In genomic region chr3:13868844-13869724, GRCh38 we compare ENCODE assay signal across 20 cellular contexts. TPM values are rescaled to one million over a fixed set of nuclear protein-coding genes. Genes with fewer than 3 reads are reported as not detected.
A peak's percentile ranks its signal among the peaks of the same experiment; 100 is the strongest.
DNase-seq lines count a peak whose midpoint lies in the region; ATAC-seq and TF ChIP-seq lines count a peak whose summit lies in the region.
"Had no signal": no experiment of that assay in that cellular context is flagged by ENCODE, and none has a peak within 500 bp of the region (broad histone marks: within the 10 kb centered on the region; RNA-seq: fewer than 3 reads in every experiment).

No MANE protein-coding gene starts in this region.

- H3K27ac ChIP-seq in CD4-positive, alpha-beta T cell (ENCODE audit: low read depth, low read length) = peak overlapping the region; percentile 11
- H3K27ac ChIP-seq in HEK293 (ENCODE audit: extremely low read depth, low read depth, low read length) (no peak overlapping the region), sigmoid colon (no peak overlapping the region)
- H3K27ac ChIP-seq in effector memory CD4-positive, alpha-beta T cell (ENCODE audit: insufficient read depth, low read length, poor library complexity, severe bottlenecking) = peak overlapping the region; percentile 45

- H3K36me3 ChIP-seq in HEK293 (ENCODE audit: control insufficient read depth in 2 of 2, insufficient read depth in 1 of 2, low read length in 2 of 2) (no peaks in the 10 kb centered on the region), sigmoid colon (no peaks in the 10 kb centered on the region)
- peaks cover 14% of the 10 kb centered on the region for H3K36me3 ChIP-seq in effector memory CD4-positive, alpha-beta T cell (ENCODE audit: control insufficient read depth, insufficient read depth, low read length)

- no peaks in the 10 kb centered on the region for H3K27me3 ChIP-seq in CD4-positive, alpha-beta T cell (ENCODE audit: control insufficient read depth, insufficient read depth, low read length)
- H3K27me3 ChIP-seq in effector memory CD4-positive, alpha-beta T cell (replicated peaks; ENCODE audit: control insufficient read depth, insufficient read depth, low read length, poor library complexity, severe bottlenecking) = no peaks in the 10 kb centered on the region
- peaks cover 0 to 10% (median 0%) of the 10 kb centered on the region in 3 donors for H3K27me3 ChIP-seq in sigmoid colon

- peaks cover 15% of the 10 kb centered on the region for H3K27me3 Mint-ChIP-seq in activated CD8-positive, alpha-beta T cell treated with anti-CD3 and anti-CD28 coated beads, Interleukin-2, amount 10 ng/mL, durations not matched to agents 7 days and 5 days (ENCODE audit: low read depth)
- no peaks in the 10 kb centered on the region for H3K27me3 Mint-ChIP-seq in activated CD8-positive, alpha-beta T cell treated with anti-CD3 and anti-CD28 coated beads for 36 hours
- H3K27me3 Mint-ChIP-seq in CD4-positive, alpha-beta T cell = no peaks in the 10 kb centered on the region

- WGBS in sigmoid colon, 2 donors = 61 to 86% methylated on average over 2 of the region's 2 CpGs

- no peaks in the 10 kb centered on the region for H3K9me3 ChIP-seq in CD4-positive, alpha-beta T cell (ENCODE audit: control insufficient read depth, low read length)
- H3K9me3 ChIP-seq in HEK293 (ENCODE audit: control insufficient read depth, insufficient read depth, low read depth, low read length) = no peaks in the 10 kb centered on the region
- H3K9me3 ChIP-seq in effector memory CD4-positive, alpha-beta T cell (ENCODE audit: control insufficient read depth, low read length) = no peaks in the 10 kb centered on the region
- H3K9me3 ChIP-seq in sigmoid colon = peaks cover 0 to 11% (median 0%) of the 10 kb centered on the region in 4 donors

- no peak overlapping the region for H3K4me3 Mint-ChIP-seq in activated CD8-positive, alpha-beta T cell treated with anti-CD3 and anti-CD28 coated beads, Interleukin-2, amount 10 ng/mL, durations not matched to agents 7 days and 5 days
- no peak overlapping the region for H3K4me3 Mint-ChIP-seq in activated CD8-positive, alpha-beta T cell treated with anti-CD3 and anti-CD28 coated beads for 36 hours
- H3K4me3 Mint-ChIP-seq in CD4-positive, alpha-beta T cell = peak overlapping the region; percentile 17

- CTCF ChIA-PET in activated CD8-positive, alpha-beta T cell treated with anti-CD3 and anti-CD28 coated beads, Interleukin-2, amount 10 ng/mL, durations not matched to agents 7 days and 5 days (lab: Charles Lee) = no interaction called here
- CTCF ChIA-PET in activated CD8-positive, alpha-beta T cell treated with anti-CD3 and anti-CD28 coated beads for 36 hours (lab: Charles Lee) = interaction anchor here (1.1 to 3.6 kb wide), 2 partner anchors 11 kb away, joined by 3 to 23 read pairs; partner anchors contain the start of gene WNT7A
- CTCF ChIA-PET in CD4-positive, alpha-beta T cell (lab: Charles Lee) = no interaction called here
- CTCF ChIA-PET in HEK293 (lab: Yijun Ruan, JAX) = interaction anchor here (2.5 kb wide), 1 partner anchor 11 kb away, joined by 11 read pairs; the partner anchor contains the start of gene WNT7A

- intact Hi-C loops in activated CD8-positive, alpha-beta T cell treated with anti-CD3 and anti-CD28 coated beads for 36 hours (cut with micrococcal nuclease) = no loop called here
- intact Hi-C loops in CD4-positive, alpha-beta T cell (cut with DNase I, micrococcal nuclease) = no loop called here
- intact Hi-C loops in sigmoid colon (cut with DNase I) = no loop called here

- no peak for ATAC-seq in activated CD8-positive, alpha-beta T cell treated with anti-CD3 and anti-CD28 coated beads, Interleukin-2, amount 10 ng/mL, durations not matched to agents 7 days and 5 days
- ATAC-seq in activated CD8-positive, alpha-beta T cell treated with anti-CD3 and anti-CD28 coated beads for 36 hours = no peak
- ATAC-seq in CD4-positive, alpha-beta T cell (ENCODE audit: poor library complexity) = no peak
- ATAC-seq: GM12878, Right ventricle myocardium inferior had no signal

- no peak for TF ChIP-seq CTCF in activated CD8-positive, alpha-beta T cell treated with anti-CD3 and anti-CD28 coated beads for 36 hours (IDR thresholded peaks at IDR 0.05)
- peak; percentile 20 for TF ChIP-seq CTCF in CD4-positive, alpha-beta T cell (IDR thresholded peaks at IDR 0.05)
- TF ChIP-seq CTCF in HEK293 (tag by site-specific recombination; IDR thresholded peaks at IDR 0.05) (no peak), sigmoid colon (IDR thresholded peaks at IDR 0.05) (no peak)

- no peaks in the 10 kb centered on the region for H3K9me3 Mint-ChIP-seq in activated CD8-positive, alpha-beta T cell treated with anti-CD3 and anti-CD28 coated beads, Interleukin-2, amount 10 ng/mL, durations not matched to agents 7 days and 5 days (ENCODE audit: insufficient read depth)
- no peaks in the 10 kb centered on the region for H3K9me3 Mint-ChIP-seq in activated CD8-positive, alpha-beta T cell treated with anti-CD3 and anti-CD28 coated beads for 36 hours
- peaks cover 5% of the 10 kb centered on the region for H3K9me3 Mint-ChIP-seq in CD4-positive, alpha-beta T cell

- H3K36me3 Mint-ChIP-seq in activated CD8-positive, alpha-beta T cell treated with anti-CD3 and anti-CD28 coated beads, Interleukin-2, amount 10 ng/mL, durations not matched to agents 7 days and 5 days (ENCODE audit: low read depth) = peaks cover 2% of the 10 kb centered on the region
- peaks cover 1% of the 10 kb centered on the region for H3K36me3 Mint-ChIP-seq in activated CD8-positive, alpha-beta T cell treated with anti-CD3 and anti-CD28 coated beads for 36 hours (ENCODE audit: low read depth)
- peaks cover 63% of the 10 kb centered on the region for H3K36me3 Mint-ChIP-seq in CD4-positive, alpha-beta T cell (ENCODE audit: low read depth)

- TF ChIP-seq POLR2A in sigmoid colon (IDR thresholded peaks at IDR 0.05) = no peak

- peaks cover 34% of the 10 kb centered on the region for H3K4me1 Mint-ChIP-seq in activated CD8-positive, alpha-beta T cell treated with anti-CD3 and anti-CD28 coated beads, Interleukin-2, amount 10 ng/mL, durations not matched to agents 7 days and 5 days (ENCODE audit: low read depth)
- peaks cover 35% of the 10 kb centered on the region for H3K4me1 Mint-ChIP-seq in activated CD8-positive, alpha-beta T cell treated with anti-CD3 and anti-CD28 coated beads for 36 hours (ENCODE audit: low read depth)
- peaks cover 61% of the 10 kb centered on the region for H3K4me1 Mint-ChIP-seq in CD4-positive, alpha-beta T cell (ENCODE audit: low read depth)

- DNase-seq in activated CD8-positive, alpha-beta T cell treated with anti-CD3 and anti-CD28 coated beads, Interleukin-2, amount 10 ng/mL, durations not matched to agents 7 days and 5 days = no peak
- DNase-seq in activated CD8-positive, alpha-beta T cell treated with anti-CD3 and anti-CD28 coated beads for 36 hours = no peak
- DNase-seq in CD4-positive, alpha-beta T cell = no peak
- no peak for DNase-seq in effector memory CD4-positive, alpha-beta T cell
- no peak for DNase-seq in effector CD4-positive, alpha-beta T cell
- no peak for DNase-seq in sigmoid colon
- DNase-seq: C1 segment of cervical spinal cord, DMS153, GF-D8, H7, KBM-7, NCI-H1105, NCI-H2081, NCI-H2171 treated with DMSO at 0.1 percent for 48 hours, NCI-H446, NCI-H69 had no signal

- no peak for TF ChIP-seq EP300 in sigmoid colon (IDR thresholded peaks at IDR 0.05)

- H3K4me3 ChIP-seq in HEK293 (ENCODE audit: low read depth, low read length) (no peak overlapping the region), sigmoid colon (no peak overlapping the region)
- no peak overlapping the region for H3K4me3 ChIP-seq in effector memory CD4-positive, alpha-beta T cell (ENCODE audit: insufficient read depth, low read depth, low read length, poor library complexity, severe bottlenecking)
- H3K4me3 ChIP-seq: GM12878 had no signal

- H3K4me1 ChIP-seq in HEK293 (ENCODE audit: control insufficient read depth, insufficient read depth, low read length) = no peaks in the 10 kb centered on the region
- peaks cover 52% of the 10 kb centered on the region for H3K4me1 ChIP-seq in effector memory CD4-positive, alpha-beta T cell (ENCODE audit: control insufficient read depth, insufficient read depth, low read length, poor library complexity, severe bottlenecking)
- no peaks in the 10 kb centered on the region for H3K4me1 ChIP-seq in sigmoid colon

- POLR2A ChIA-PET in activated CD8-positive, alpha-beta T cell treated with anti-CD3 and anti-CD28 coated beads, Interleukin-2, amount 10 ng/mL, durations not matched to agents 7 days and 5 days (lab: Charles Lee) = no interaction called here
- POLR2A ChIA-PET in activated CD8-positive, alpha-beta T cell treated with anti-CD3 and anti-CD28 coated beads for 36 hours (lab: Charles Lee) = no interaction called here
- POLR2A ChIA-PET in CD4-positive, alpha-beta T cell (lab: Charles Lee) = interaction anchor here (1.4 to 4.1 kb wide), 3 partner anchors 10 to 22 kb away, joined by 5 to 59 read pairs (median 5); partner anchors contain the start of gene WNT7A
- POLR2A ChIA-PET in HEK293 (lab: Yijun Ruan, JAX) = no interaction called here

- peak overlapping the region; percentile 31 for H3K27ac Mint-ChIP-seq in activated CD8-positive, alpha-beta T cell treated with anti-CD3 and anti-CD28 coated beads, Interleukin-2, amount 10 ng/mL, durations not matched to agents 7 days and 5 days
- H3K27ac Mint-ChIP-seq in activated CD8-positive, alpha-beta T cell treated with anti-CD3 and anti-CD28 coated beads for 36 hours = no peak overlapping the region
- peak overlapping the region; percentile 94 for H3K27ac Mint-ChIP-seq in CD4-positive, alpha-beta T cell

TF ChIP-seq in HEK293, 187 proteins besides CTCF, POLR2A, EP300 and RAD21 (continues in another document):
- TF ChIP-seq ZNF423 (tag by site-specific recombination; IDR thresholded peaks at IDR 0.05) (no peak), ZBTB17 (tag by site-specific recombination; IDR thresholded peaks at IDR 0.05) (no peak), SALL2 (tag by site-specific recombination; IDR thresholded peaks at IDR 0.05; ENCODE audit: borderline replicate concordance) (no peak), ZNF544 (tag by site-specific recombination; IDR thresholded peaks at IDR 0.05) (0 out of 2 replicates have a peak, but pooled peaks have one; percentile 32), ZFHX2 (tag by site-specific recombination; conservative IDR thresholded peaks at IDR 0.05) (0 out of 2 replicates have a peak, but pooled peaks have one; percentile 2), ZNF596 (tag by site-specific recombination; IDR thresholded peaks at IDR 0.05) (peak; percentile 89), ZNF202 (tag by site-specific recombination; IDR thresholded peaks at IDR 0.05; ENCODE audit: borderline replicate concordance) (no peak), ZNF366 (tag by site-specific recombination; conservative IDR thresholded peaks at IDR 0.05) (peak; percentile 91), PRDM1 (tag by site-specific recombination; IDR thresholded peaks at IDR 0.05) (peak; percentile 99)

RNA-seq across cellular contexts. Expression of gene WNT7A, which starts 10.8 kb away (rescaled TPM):
- total RNA-seq in activated CD8-positive, alpha-beta T cell treated with anti-CD3 and anti-CD28 coated beads, Interleukin-2, amount 10 ng/mL, durations not matched to agents 7 days and 5 days = not detected
- under 1 TPM in 1 of 2 experiments, not detected in 1; 0.09 TPM for total RNA-seq in activated CD8-positive, alpha-beta T cell treated with anti-CD3 and anti-CD28 coated beads for 36 hours
- 10 to 100 TPM; 22.4 to 24.7 TPM for total RNA-seq in CD4-positive, alpha-beta T cell
- total RNA-seq in sigmoid colon = not detected
- polyA plus RNA-seq in sigmoid colon = under 1 TPM in 1 of 3 donors, not detected in 2; 0.03 TPM
- total RNA-seq: OCI-LY7, Right ventricle myocardium inferior had no signal
- polyA plus RNA-seq: GM12878 had no signal

Comparison
In these comparisons a context has a peak if more than half of its experiments do, and no peak if none do; other contexts are left out.
1. CTCF ChIA-PET loops: an anchor here in activated CD8-positive, alpha-beta T cell treated with anti-CD3 and anti-CD28 coated beads for 36 hours (1.1 to 3.6 kb wide) and HEK293 (2.5 kb wide); none called in activated CD8-positive, alpha-beta T cell treated with anti-CD3 and anti-CD28 coated beads, Interleukin-2, amount 10 ng/mL, durations not matched to agents 7 days and 5 days and CD4-positive, alpha-beta T cell.
2. H3K27ac ChIP-seq: peak in CD4-positive, alpha-beta T cell (single experiment) and effector memory CD4-positive, alpha-beta T cell (single experiment); none in HEK293 (single experiment) and sigmoid colon (0 of 4).
3. RNA of gene WNT7A, which starts 10.8 kb away (total RNA-seq): 22.4 to 24.7 TPM in CD4-positive, alpha-beta T cell; 0.09 TPM in activated CD8-positive, alpha-beta T cell treated with anti-CD3 and anti-CD28 coated beads for 36 hours, not detected in activated CD8-positive, alpha-beta T cell treated with anti-CD3 and anti-CD28 coated beads, Interleukin-2, amount 10 ng/mL, durations not matched to agents 7 days and 5 days and not detected in sigmoid colon; every median in the first group is over 10 times any median in the second.